Comparison of ENCODE assay signal across 26 cellular contexts in genomic region chr16:273547-274421, GRCh38. TPM values are rescaled to one million over a fixed set of nuclear protein-coding genes. Genes with fewer than 3 reads are reported as not detected.
DNase-seq lines count a peak whose midpoint lies in the region; ATAC-seq, FAIRE-seq and TF ChIP-seq lines count a peak whose summit lies in the region.
"Had no signal": no experiment of that assay in that cellular context is flagged by ENCODE, and none has a peak within 500 bp of the region (broad histone marks: within the 10 kb centered on the region; RNA-seq: fewer than 3 reads in every experiment).

No MANE protein-coding gene starts in this region.

- no peak overlapping the region for H3K18ac ChIP-seq in H1 (ENCODE audit: extremely low read depth, low read length)

- H3K9me3 ChIP-seq in NT2/D1 (ENCODE audit: insufficient read depth, low read length) (no peaks in the 10 kb centered on the region), H1 (ENCODE audit: insufficient read depth in 2 of 2, low read depth in 1 of 2, low read length in 1 of 2) (no peaks in the 10 kb centered on the region), small intestine (ENCODE audit: control insufficient read depth, low read depth) (no peaks in the 10 kb centered on the region)
- H3K9me3 ChIP-seq: gastroesophageal sphincter, prostate gland, uterus had no signal

- H3K27ac ChIP-seq in H1 (ENCODE audit: low read depth, low read length): no peak overlapping the region
- peak overlapping the region; percentile 54 to 69 for H3K27ac ChIP-seq in small intestine (ENCODE audit: low read depth in 1 of 2, low read length in 1 of 2)
- H3K27ac ChIP-seq: prostate gland, uterus had no signal

- no peak for TF ChIP-seq POLR2A in H1 (IDR thresholded peaks at IDR 0.05; ENCODE audit: control extremely low read depth in 1 of 2, low read depth in 2 of 2, low read length in 2 of 2)

- no peak overlapping the region for H2AFZ ChIP-seq in H1 (ENCODE audit: low read length)

- no peak overlapping the region for H2BK12ac ChIP-seq in H1 (ENCODE audit: low read depth, low read length)

- no peaks in the 10 kb centered on the region for H3K36me3 ChIP-seq in NT2/D1 (ENCODE audit: insufficient read depth, insufficient read length, low read length)
- H3K36me3 ChIP-seq in H1 (ENCODE audit: control insufficient read depth in 2 of 4, insufficient read depth in 4 of 4, low read length in 3 of 4): no peaks in the 10 kb centered on the region
- H3K36me3 ChIP-seq in small intestine (ENCODE audit: control insufficient read depth in 2 of 2, insufficient read depth in 2 of 2, low read length in 2 of 2): no peaks in the 10 kb centered on the region
- H3K36me3 ChIP-seq: gastroesophageal sphincter, prostate gland, uterus had no signal

- H2BK20ac ChIP-seq in H1 (ENCODE audit: low read length): no peak overlapping the region

- 0 out of 2 replicates have a peak overlapping the region, but pooled peaks have one; percentile 16 for H2BK15ac ChIP-seq in H1 (ENCODE audit: low read length)

- POLR2A ChIA-PET in H1 (lab: Charles Lee; ENCODE audit: partially characterized antibody): interaction anchor here (0.9 kb wide), 1 partner anchor 44 kb away, joined by 4 read pairs; the partner anchor contains the start of gene LUC7L

- H2AK5ac ChIP-seq in H1 (ENCODE audit: low read depth, low read length): no peak overlapping the region

- H3K23me2 ChIP-seq in H1 (ENCODE audit: low read depth, low read length): peaks cover 5% of the 10 kb centered on the region; the same call in 1 of the 2 replicates

- no peak for FAIRE-seq in H1 (lab: Jason Lieb, UNC)
- FAIRE-seq in small intestine (lab: Jason Lieb, UNC): no peak
- FAIRE-seq: G401.6 had no signal

- no peak overlapping the region for H3K56ac ChIP-seq in H1 (replicated peaks; ENCODE audit: insufficient read length, low read depth, low read length)

- no peak for TF ChIP-seq RAD21 in H1 (IDR thresholded peaks at IDR 0.05 in 1 of 2, conservative IDR thresholded peaks at IDR 0.05 in 1 of 2; ENCODE audit: low read depth in 2 of 2, low read length in 2 of 2)

- H2BK120ac ChIP-seq in H1 (replicated peaks; ENCODE audit: low read depth, low read length): no peak overlapping the region

- DNase-seq in NCI-H748 (lab: John Stamatoyannopoulos, UW; ENCODE audit: unreplicated experiment): peak; percentile 11
- no peak for DNase-seq in NCI-H748 treated with DMSO at 0.1 percent for 48 hours (lab: John Stamatoyannopoulos, UW)
- no peak for DNase-seq in NT2/D1 (ENCODE audit: low read depth, low spot score)
- no peak for DNase-seq in H1 (ENCODE audit: low read depth in 1 of 2, low spot score in 2 of 2)
- peak; percentile 85 for DNase-seq in small intestine
- no peak for DNase-seq in mesenteric fat pad (ENCODE audit: low spot score)
- no peak for DNase-seq in COR-L47 (lab: John Stamatoyannopoulos, UW)
- DNase-seq: 8988T; activated CD4-positive, alpha-beta T cell treated with anti-CD3 and anti-CD28 coated beads, Interleukin-2, amount 50 U/mL, for 1 hour; activated naive CD4-positive, alpha-beta T cell treated with anti-CD3 and anti-CD28 coated beads for 36 hours; aorta; HFFc6; kidney glomerular epithelial cell; mesenchymal stem cell; NCI-H1417 treated with DMSO at 0.1 percent for 48 hours; NCI-H2171; Right ventricle myocardium superior; stimulated activated CD4-positive, alpha-beta T cell treated with anti-CD3 and anti-CD28 coated beads, Interleukin-4, amount 100 ng/mL, for 1 hour; uterus had no signal

- no peak for TF ChIP-seq EP300 in H1 (IDR thresholded peaks at IDR 0.05; ENCODE audit: borderline replicate concordance in 1 of 2, low read depth in 2 of 2, low read length in 2 of 2)

- CTCF ChIA-PET in H1 (lab: Charles Lee; ENCODE audit: partially characterized antibody): interaction anchor here (1.2 kb wide), 1 partner anchor 207 kb away, joined by 3 read pairs; no protein-coding TSS in a partner anchor

- H4K8ac ChIP-seq in H1 (ENCODE audit: extremely low read depth, insufficient read depth, low read length): peak overlapping the region; percentile 84; the same call in 1 of the 2 replicates

- no peak overlapping the region for H4K91ac ChIP-seq in H1 (replicated peaks; ENCODE audit: insufficient read length, low read length)

- 95% methylated on average over 21 of the region's 30 CpGs; no CpG with 5 or more reads in 1 of the 2 experiments for WGBS in H1 (ENCODE audit: extremely low coverage in 1 of 2, insufficient coverage in 1 of 2, insufficient read length in 1 of 2, insufficient replicate concordance in 2 of 2, low coverage in 1 of 2, low lambda C conversion rate in 2 of 2, missing lambda C conversion rate in 1 of 2), 2 experiments
- WGBS in small intestine, 3 donors: 19 to 62% (median 38%) methylated on average over 24 to 30 of the region's 30 CpGs

- peaks cover 12% of the 10 kb centered on the region for H3K4me1 ChIP-seq in NT2/D1 (ENCODE audit: insufficient read depth, insufficient read length)
- H3K4me1 ChIP-seq in H1 (replicated peaks in 1 of 4; ENCODE audit: control insufficient read depth in 3 of 4, insufficient read depth in 4 of 4, low read length in 3 of 4): peaks cover 0 to 6% (median 4%) of the 10 kb centered on the region in 4 experiments; a peak in 4 of 7 replicates
- no peaks in the 10 kb centered on the region for H3K4me1 ChIP-seq in small intestine (ENCODE audit: control insufficient read depth in 2 of 2, insufficient read depth in 1 of 2, low read depth in 1 of 2, low read length in 1 of 2)

- no peaks in the 10 kb centered on the region for H3K79me1 ChIP-seq in H1 (ENCODE audit: low read depth, low read length)

- H3K79me2 ChIP-seq in H1 (ENCODE audit: control insufficient read depth in 1 of 2, insufficient read depth in 2 of 2, low read length in 2 of 2): no peaks in the 10 kb centered on the region

- no peak overlapping the region for H3K23ac ChIP-seq in H1 (ENCODE audit: insufficient read length)

- peaks cover 28% of the 10 kb centered on the region for H3K27me3 ChIP-seq in NT2/D1 (ENCODE audit: insufficient read depth, insufficient read length)
- peaks cover 7 to 26% (median 22%) of the 10 kb centered on the region in 4 experiments; a peak in 6 of 7 replicates for H3K27me3 ChIP-seq in H1 (replicated peaks in 1 of 4; ENCODE audit: control insufficient read depth in 3 of 4, extremely low read depth in 1 of 4, insufficient read depth in 3 of 4, low read length in 3 of 4)
- H3K27me3 ChIP-seq in small intestine (ENCODE audit: control insufficient read depth in 2 of 2, insufficient read depth in 2 of 2, low read length in 2 of 2): no peaks in the 10 kb centered on the region
- H3K27me3 ChIP-seq: uterus had no signal

- peaks cover 0 to 3% of the 10 kb centered on the region in 2 experiments for H4K20me1 ChIP-seq in H1 (replicated peaks in 1 of 2; ENCODE audit: control insufficient read depth in 1 of 2, insufficient read depth in 2 of 2, low read length in 2 of 2)

- H4K5ac ChIP-seq in H1 (ENCODE audit: insufficient read length, low read depth, low read length): no peak overlapping the region

- H3K4me3 ChIP-seq in NT2/D1 (ENCODE audit: insufficient read length, low read depth) (no peak overlapping the region), H1 (ENCODE audit: extremely low read depth in 1 of 4, insufficient read depth in 2 of 4, low read depth in 3 of 4, low read length in 4 of 4) (no peak overlapping the region), small intestine (ENCODE audit: low read depth in 1 of 2, low read length in 2 of 2) (no peak overlapping the region)
- H3K4me3 ChIP-seq: uterus had no signal

- no peak overlapping the region for H3K14ac ChIP-seq in H1 (ENCODE audit: insufficient read length)

- H2BK5ac ChIP-seq in H1 (ENCODE audit: low read depth, low read length): no peak overlapping the region

- no peak overlapping the region for H3K4ac ChIP-seq in H1 (replicated peaks; ENCODE audit: insufficient read length, low read depth, low read length)

- ATAC-seq in GM18511 (IDR thresholded peaks at IDR 0.05; ENCODE audit: unreplicated experiment): no peak
- ATAC-seq: gastroesophageal sphincter; natural killer cell treated with Interleukin-12 subunit alpha and Interleukin-12 subunit beta and Interleukin-15 and Interleukin-18, amount 100 ng/mL, for 72 hours had no signal

- no peak for TF ChIP-seq CTCF in H1 (IDR thresholded peaks at IDR 0.05; ENCODE audit: control extremely low read depth in 1 of 3, insufficient read depth in 1 of 3, low read depth in 1 of 3, low read length in 3 of 3)

- H3K9ac ChIP-seq in NT2/D1 (ENCODE audit: insufficient read length, low read depth) (peak overlapping the region; percentile 8), H1 (replicated peaks in 1 of 4; ENCODE audit: extremely low read depth in 1 of 4, low read depth in 3 of 4, low read length in 3 of 4) (no peak overlapping the region)

- no peak overlapping the region for H3K4me2 ChIP-seq in H1 (ENCODE audit: insufficient read depth in 1 of 2, low read depth in 2 of 2, low read length in 2 of 2)

RNA-seq across cellular contexts. Expression of gene RGS11, which starts 2.0 kb away (rescaled TPM):
- total RNA-seq in H1 (2021; fragmentation: NEBNext Ultra II Directional; extraction: Animal tissue kit (Norgen Biotek cat#: 25700)): 0.84 and 1.1 TPM in 2 replicates
- polyA plus RNA-seq in H1 (2011; rRNA removed) (1.2 and 2.0 TPM in 2 replicates), small intestine (10 to 100 TPM in 2 of 3 donors, 1 to 10 TPM in 1; 3.6 to 20.1 (median 11.1) TPM)
- 1.2 TPM for polyA plus RNA-seq in H1 (2011; cell fraction: cytosol; rRNA removed)
- 10.5 TPM for polyA plus RNA-seq in H1 (2011; cell fraction: nucleus; rRNA removed)
- 1.0 to 2.7 TPM (median 1.8 TPM) in 4 replicates for polyA plus RNA-seq in H1 (2012, experiment 1 of 2)
- 0.59 TPM for polyA plus RNA-seq in H1 (2012, experiment 2 of 2)
- polyA plus RNA-seq in H1 (2013, experiment 1 of 2): 0.87 TPM
- 1.0 TPM for polyA plus RNA-seq in H1 (2013, experiment 2 of 2)
- polyA minus RNA-seq in H1 (2011; rRNA and poly(A)+ RNA removed): 0.19 and 0.49 TPM in 2 replicates
- polyA minus RNA-seq in H1 (2011; cell fraction: cytosol; rRNA and poly(A)+ RNA removed): not detected
- 1.8 TPM for polyA minus RNA-seq in H1 (2011; cell fraction: nucleus; rRNA and poly(A)+ RNA removed)
- total RNA-seq in mesenteric fat pad: 21.4 TPM
- total RNA-seq: natural killer cell treated with Interleukin-12 subunit alpha and Interleukin-12 subunit beta and Interleukin-15 and Interleukin-18, amount 100 ng/mL, for 72 hours had no signal

RNA-seq across cellular contexts. Expression of gene ARHGDIG, which starts 6.6 kb away (rescaled TPM):
- total RNA-seq in H1 (2021; fragmentation: NEBNext Ultra II Directional; extraction: Animal tissue kit (Norgen Biotek cat#: 25700)): 1.2 and 2.8 TPM in 2 replicates
- polyA plus RNA-seq in H1 (2011; rRNA removed): 2.9 and 4.5 TPM in 2 replicates
- 2.4 TPM for polyA plus RNA-seq in H1 (2011; cell fraction: cytosol; rRNA removed)
- polyA plus RNA-seq in H1 (2011; cell fraction: nucleus; rRNA removed): 10.9 TPM
- polyA plus RNA-seq in H1 (2012, experiment 1 of 2): 1.3 to 3.2 TPM (median 2.4 TPM) in 4 replicates
- 1.3 TPM for polyA plus RNA-seq in H1 (2012, experiment 2 of 2)
- 0.85 TPM for polyA plus RNA-seq in H1 (2013, experiment 1 of 2)
- polyA plus RNA-seq in H1 (2013, experiment 2 of 2): 1.2 TPM
- 0.44 and 1.0 TPM in 2 replicates for polyA minus RNA-seq in H1 (2011; rRNA and poly(A)+ RNA removed)
- polyA minus RNA-seq in H1 (2011; cell fraction: cytosol; rRNA and poly(A)+ RNA removed): not detected
- polyA minus RNA-seq in H1 (2011; cell fraction: nucleus; rRNA and poly(A)+ RNA removed): 2.0 TPM
- 10 to 100 TPM; 14.1 to 81.6 (median 14.3) TPM for polyA plus RNA-seq in small intestine
- 8.6 TPM for total RNA-seq in mesenteric fat pad
- total RNA-seq: activated naive CD4-positive, alpha-beta T cell treated with anti-CD3 and anti-CD28 coated beads for 36 hours; HFFc6; LHCN-M2; natural killer cell treated with Interleukin-12 subunit alpha and Interleukin-12 subunit beta and Interleukin-15 and Interleukin-18, amount 100 ng/mL, for 72 hours had no signal

RNA-seq across cellular contexts. Expression of gene PDIA2, which starts 9.2 kb away (rescaled TPM):
- total RNA-seq in H1 (2021; fragmentation: NEBNext Ultra II Directional; extraction: Animal tissue kit (Norgen Biotek cat#: 25700)): 0.34 and 1.3 TPM in 2 replicates
- polyA plus RNA-seq in H1 (2011; rRNA removed) (0.50 and 1.1 TPM in 2 replicates), small intestine (10 to 100 TPM; 12.3 to 46.1 (median 44.9) TPM)
- 1.4 TPM for polyA plus RNA-seq in H1 (2011; cell fraction: cytosol; rRNA removed)
- 8.9 TPM for polyA plus RNA-seq in H1 (2011; cell fraction: nucleus; rRNA removed)
- polyA plus RNA-seq in H1 (2012, experiment 1 of 2): 0.90 to 2.2 TPM (median 1.5 TPM) in 4 replicates
- 2.0 TPM for polyA plus RNA-seq in H1 (2012, experiment 2 of 2)
- 0.47 TPM for polyA plus RNA-seq in H1 (2013, experiment 1 of 2)
- 0.75 TPM for polyA plus RNA-seq in H1 (2013, experiment 2 of 2)
- 0.13 TPM in 1 of 2 replicates, not detected in the other for polyA minus RNA-seq in H1 (2011; rRNA and poly(A)+ RNA removed)
- polyA minus RNA-seq in H1 (2011; cell fraction: cytosol; rRNA and poly(A)+ RNA removed): not detected
- 1.00 TPM for polyA minus RNA-seq in H1 (2011; cell fraction: nucleus; rRNA and poly(A)+ RNA removed)
- 2.2 TPM for total RNA-seq in mesenteric fat pad
- total RNA-seq: activated naive CD4-positive, alpha-beta T cell treated with anti-CD3 and anti-CD28 coated beads for 36 hours; HFFc6; natural killer cell treated with Interleukin-12 subunit alpha and Interleukin-12 subunit beta and Interleukin-15 and Interleukin-18, amount 100 ng/mL, for 72 hours had no signal
- polyA plus RNA-seq: BJ had no signal

RNA-seq across cellular contexts. Expression of gene FAM234A, which starts 39.2 kb away (rescaled TPM):
- total RNA-seq in H1 (2021; fragmentation: NEBNext Ultra II Directional; extraction: Animal tissue kit (Norgen Biotek cat#: 25700)): 104 and 108 TPM in 2 replicates
- polyA plus RNA-seq in H1 (2011; rRNA removed): 80.6 and 131 TPM in 2 replicates
- 64.7 TPM for polyA plus RNA-seq in H1 (2011; cell fraction: cytosol; rRNA removed)
- polyA plus RNA-seq in H1 (2011; cell fraction: nucleus; rRNA removed): 131 TPM
- 46.8 to 81.6 TPM (median 75.8 TPM) in 4 replicates for polyA plus RNA-seq in H1 (2012, experiment 1 of 2)
- polyA plus RNA-seq in H1 (2012, experiment 2 of 2): 137 TPM
- 187 TPM for polyA plus RNA-seq in H1 (2013, experiment 1 of 2)
- 191 TPM for polyA plus RNA-seq in H1 (2013, experiment 2 of 2)
- 30.0 and 32.1 TPM in 2 replicates for polyA minus RNA-seq in H1 (2011; rRNA and poly(A)+ RNA removed)
- polyA minus RNA-seq in H1 (2011; cell fraction: cytosol; rRNA and poly(A)+ RNA removed): 50.3 TPM
- polyA minus RNA-seq in H1 (2011; cell fraction: nucleus; rRNA and poly(A)+ RNA removed): 36.9 TPM
- 100 to 1,000 TPM in 1 of 3 donors, 10 to 100 TPM in 2; 56.5 to 107 (median 57.9) TPM for polyA plus RNA-seq in small intestine
- 90.6 TPM for total RNA-seq in mesenteric fat pad

RNA-seq across cellular contexts. Expression of gene LUC7L, which starts 44.5 kb away (rescaled TPM):
- 121 and 129 TPM in 2 replicates for total RNA-seq in H1 (2021; fragmentation: NEBNext Ultra II Directional; extraction: Animal tissue kit (Norgen Biotek cat#: 25700))
- polyA plus RNA-seq in H1 (2011; rRNA removed): 49.7 and 75.8 TPM in 2 replicates
- 79.3 TPM for polyA plus RNA-seq in H1 (2011; cell fraction: cytosol; rRNA removed)
- 145 TPM for polyA plus RNA-seq in H1 (2011; cell fraction: nucleus; rRNA removed)
- 83.9 to 104 TPM (median 87.6 TPM) in 4 replicates for polyA plus RNA-seq in H1 (2012, experiment 1 of 2)
- 35.2 TPM for polyA plus RNA-seq in H1 (2012, experiment 2 of 2)
- polyA plus RNA-seq in H1 (2013, experiment 1 of 2): 94.6 TPM
- 83.9 TPM for polyA plus RNA-seq in H1 (2013, experiment 2 of 2)
- 26.0 and 29.7 TPM in 2 replicates for polyA minus RNA-seq in H1 (2011; rRNA and poly(A)+ RNA removed)
- 38.2 TPM for polyA minus RNA-seq in H1 (2011; cell fraction: cytosol; rRNA and poly(A)+ RNA removed)
- polyA minus RNA-seq in H1 (2011; cell fraction: nucleus; rRNA and poly(A)+ RNA removed): 115 TPM
- polyA plus RNA-seq in small intestine: 100 to 1,000 TPM in 2 of 3 donors, 10 to 100 TPM in 1; 56.6 to 136 (median 115) TPM
- total RNA-seq in mesenteric fat pad: 56.7 TPM

Comparison
In these comparisons a context has a peak if more than half of its experiments do, and no peak if none do; other contexts are left out.
1. DNase-seq: peak in NCI-H748 (single experiment) and small intestine (single experiment); none in NCI-H748 treated with DMSO at 0.1 percent for 48 hours (single experiment), NT2/D1 (single experiment), H1 (0 of 2), mesenteric fat pad (single experiment) and COR-L47 (single experiment).
2. RNA of gene RGS11, which starts 2.0 kb away (total RNA-seq): 21.4 TPM in mesenteric fat pad (single experiment); 0.84 to 1.1 TPM in H1; every median in the first group is over 10 times any median in the second.